ENCODE assay signal across 8 cellular contexts in the genomic region with DNA sequence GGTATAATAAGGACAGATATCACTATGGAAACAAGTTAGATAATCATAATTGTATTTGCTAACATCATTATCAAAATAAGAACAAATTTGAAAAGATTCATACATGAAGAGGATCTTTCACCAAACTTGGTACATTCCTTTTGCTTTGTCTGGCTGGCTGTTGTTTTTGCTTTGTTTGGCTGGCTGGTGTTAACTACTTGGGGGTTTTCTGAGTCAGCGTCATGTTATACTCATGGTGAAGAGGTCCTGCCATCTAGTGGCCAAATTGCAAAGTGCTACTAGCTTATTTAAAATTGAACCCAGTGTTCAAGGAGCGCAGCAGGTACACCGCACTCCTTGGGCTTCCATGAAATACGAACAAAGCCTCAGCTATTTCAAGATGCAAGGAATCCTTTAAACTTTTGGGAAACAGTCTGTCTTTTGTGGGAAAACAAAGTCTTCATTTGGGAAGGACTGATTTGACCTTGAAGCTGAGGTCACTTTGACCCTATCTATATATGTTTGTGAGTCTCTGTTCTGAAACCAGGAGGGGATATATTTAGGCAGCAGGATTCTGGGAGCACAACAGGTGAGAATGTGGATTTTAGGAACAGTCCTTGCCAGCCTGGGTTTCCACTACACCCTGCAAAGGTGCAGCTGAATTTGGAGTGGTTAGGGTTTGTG.
DNase-seq lines count a peak whose midpoint lies in the region; ATAC-seq and TF ChIP-seq lines count a peak whose summit lies in the region.

No MANE protein-coding gene starts in this region.

- no peak overlapping the region for H3K4me3 Mint-ChIP-seq in activated CD4-positive, alpha-beta T cell treated with anti-CD3 and anti-CD28 coated beads for 36 hours
- H3K4me3 Mint-ChIP-seq in HFFc6, result peak overlapping the region; percentile 64

- in situ Hi-C loops in SK-MEL-5 (cut with HindIII; ENCODE audit: low pct_unique_long_range_greater_than_20kb, low sequenced_read_pairs), result no loop called here

- intact Hi-C loops in activated CD4-positive, alpha-beta T cell treated with anti-CD3 and anti-CD28 coated beads for 36 hours (cut with DNase I, micrococcal nuclease), result loop anchor here (1.0 to 2.0 kb wide), 4 partner anchors 39 to 360 kb away; no protein-coding TSS in a partner anchor

- H3K36me3 Mint-ChIP-seq in activated CD4-positive, alpha-beta T cell treated with anti-CD3 and anti-CD28 coated beads for 36 hours (ENCODE audit: low read depth), result no peaks in the 10 kb centered on the region
- no peaks in the 10 kb centered on the region for H3K36me3 Mint-ChIP-seq in HFFc6 (ENCODE audit: low read depth)

- H3K4me3 ChIP-seq in cardiac fibroblast (replicated peaks in 1 of 2; ENCODE audit: low read depth in 2 of 2, low read length in 2 of 2), result no peak overlapping the region

- CTCF ChIA-PET in activated CD4-positive, alpha-beta T cell treated with anti-CD3 and anti-CD28 coated beads for 36 hours (lab: Charles Lee), result interaction anchor here (0.6 to 1.6 kb wide), 7 partner anchors 9 to 544 kb away, joined by 3 to 10 read pairs (median 4); no protein-coding TSS in a partner anchor

- no peak overlapping the region for H3K27ac Mint-ChIP-seq in activated CD4-positive, alpha-beta T cell treated with anti-CD3 and anti-CD28 coated beads for 36 hours
- H3K27ac Mint-ChIP-seq in HFFc6, result peak overlapping the region; percentile 91

- H3K4me1 Mint-ChIP-seq in activated CD4-positive, alpha-beta T cell treated with anti-CD3 and anti-CD28 coated beads for 36 hours, result no peaks in the 10 kb centered on the region
- H3K4me1 Mint-ChIP-seq in HFFc6 (ENCODE audit: low read depth), result peaks cover 14% of the 10 kb centered on the region

- POLR2A ChIA-PET in activated CD4-positive, alpha-beta T cell treated with anti-CD3 and anti-CD28 coated beads for 36 hours (lab: Charles Lee), result no interaction called here

- peak; percentile 55 for ATAC-seq in activated CD4-positive, alpha-beta T cell treated with anti-CD3 and anti-CD28 coated beads for 36 hours

- TF ChIP-seq CTCF in HFFc6 (IDR thresholded peaks at IDR 0.05) (peak; percentile 83), cardiac fibroblast (IDR thresholded peaks at IDR 0.05; ENCODE audit: low read depth, low read length) (peak; percentile 56)

- no peaks in the 10 kb centered on the region for H3K27me3 Mint-ChIP-seq in activated CD4-positive, alpha-beta T cell treated with anti-CD3 and anti-CD28 coated beads for 36 hours
- peaks cover 3% of the 10 kb centered on the region for H3K27me3 Mint-ChIP-seq in HFFc6 (ENCODE audit: insufficient read depth)

- peak; percentile 58 for DNase-seq in activated CD4-positive, alpha-beta T cell treated with anti-CD3 and anti-CD28 coated beads for 36 hours
- no peak for DNase-seq in activated CD4-positive, alpha-beta T cell treated with anti-CD3 and anti-CD28 coated beads, Interleukin-2, amount 50 U/mL, for 4 hours
- DNase-seq in HFFc6 (peak; percentile 79), M059J (ENCODE audit: low read depth) (peak; percentile 86), SK-MEL-5 (ENCODE audit: low read depth, low spot score) (peak; percentile 66), cardiac fibroblast (ENCODE audit: low read depth in 2 of 2) (peak; percentile 89 to 91), kidney glomerular epithelial cell (lab: John Stamatoyannopoulos, UW) (peak; percentile 41)
- peak; percentile 2 for DNase-seq in stimulated activated CD4-positive, alpha-beta T cell treated with anti-CD3 and anti-CD28 coated beads, Interleukin-2, amount 100 ng/mL, for 4 hours (ENCODE audit: low read depth)

- no peaks in the 10 kb centered on the region for H3K9me3 Mint-ChIP-seq in activated CD4-positive, alpha-beta T cell treated with anti-CD3 and anti-CD28 coated beads for 36 hours (ENCODE audit: low read depth)
- H3K9me3 Mint-ChIP-seq in HFFc6, result no peaks in the 10 kb centered on the region

Comparison
In these comparisons a context has a peak if more than half of its experiments do, and no peak if none do; other contexts are left out.
1. DNase-seq: peak in activated CD4-positive, alpha-beta T cell treated with anti-CD3 and anti-CD28 coated beads for 36 hours (single experiment), HFFc6 (single experiment), M059J (single experiment), SK-MEL-5 (single experiment), cardiac fibroblast (2 of 2), kidney glomerular epithelial cell (single experiment) and stimulated activated CD4-positive, alpha-beta T cell treated with anti-CD3 and anti-CD28 coated beads, Interleukin-2, amount 100 ng/mL, for 4 hours (single experiment); none in activated CD4-positive, alpha-beta T cell treated with anti-CD3 and anti-CD28 coated beads, Interleukin-2, amount 50 U/mL, for 4 hours (0 of 2).